9 cellular contexts compared by ENCODE assay signal in genomic region chr1:184792450-184792969, GRCh38. TPM values are rescaled to one million over a fixed set of nuclear protein-coding genes. Genes with fewer than 3 reads are reported as not detected.
DNase-seq lines count a peak whose midpoint lies in the region; ATAC-seq and TF ChIP-seq lines count a peak whose summit lies in the region.
"Had no signal": no experiment of that assay in that cellular context is flagged by ENCODE, and none has a peak within 500 bp of the region (broad histone marks: within the 10 kb centered on the region; RNA-seq: fewer than 3 reads in every experiment).

No MANE protein-coding gene starts in this region.

- no peak for TF ChIP-seq CTCF in dorsolateral prefrontal cortex (IDR thresholded peaks at IDR 0.05 in 54 of 56, conservative IDR thresholded peaks at IDR 0.05 in 2 of 56; ENCODE audit: low read depth in 1 of 56, partially characterized antibody in 56 of 56)
- no peak for TF ChIP-seq CTCF in mucosa of descending colon (IDR thresholded peaks at IDR 0.05)

- H3K4me1 ChIP-seq in mucosa of descending colon (ENCODE audit: low read depth) = peaks cover 14% of the 10 kb centered on the region
- no peaks in the 10 kb centered on the region for H3K4me1 ChIP-seq in effector memory CD4-positive, alpha-beta T cell (ENCODE audit: control insufficient read depth, insufficient read depth, low read length, poor library complexity, severe bottlenecking)
- H3K4me1 ChIP-seq: BLaER1 had no signal

- H3K4me3 ChIP-seq in dorsolateral prefrontal cortex (peak overlapping the region in 1 of 59 donors; percentile 3), mucosa of descending colon (no peak overlapping the region)
- no peak overlapping the region for H3K4me3 ChIP-seq in effector memory CD4-positive, alpha-beta T cell (ENCODE audit: insufficient read depth, low read depth, low read length, poor library complexity, severe bottlenecking)
- H3K4me3 ChIP-seq: BLaER1 had no signal

- H3K27ac ChIP-seq in dorsolateral prefrontal cortex = peak overlapping the region in 18 of 59 donors; percentile 4 to 73 (median 42)
- no peak overlapping the region for H3K27ac ChIP-seq in effector memory CD4-positive, alpha-beta T cell (ENCODE audit: insufficient read depth, low read length, poor library complexity, severe bottlenecking)
- H3K27ac ChIP-seq: BLaER1 had no signal

- ATAC-seq in activated CD4-positive, CD25-positive, alpha-beta regulatory T cell treated with anti-CD3 and anti-CD28 coated beads, Interleukin-2, amount 50 U/mL, for 24 hours = peak; percentile 30 to 51
- peak; percentile 92 for ATAC-seq in mucosa of descending colon
- ATAC-seq in HG03520 (IDR thresholded peaks at IDR 0.05; ENCODE audit: unreplicated experiment) = no peak

- no peak for DNase-seq in activated CD4-positive, CD25-positive, alpha-beta regulatory T cell (lab: John Stamatoyannopoulos, UW)
- DNase-seq in RPMI7951 (ENCODE audit: low read depth) (peak; percentile 98), dorsolateral prefrontal cortex (peak in 8 of 10 donors; percentile 39 to 69 (median 44)), mucosa of descending colon (peak; percentile 78 to 88 (median 81)), mesenteric fat pad (ENCODE audit: low spot score) (no peak)
- no peak for DNase-seq in effector memory CD4-positive, alpha-beta T cell

- intact Hi-C loops in dorsolateral prefrontal cortex (cut with DNase I) (no loop called here), mucosa of descending colon (cut with DNase I, micrococcal nuclease) (no loop called here)

- H3K27me3 ChIP-seq in dorsolateral prefrontal cortex = peaks cover 0 to 2% (median 0%) of the 10 kb centered on the region in 45 donors
- H3K27me3 ChIP-seq in effector memory CD4-positive, alpha-beta T cell (replicated peaks; ENCODE audit: control insufficient read depth, insufficient read depth, low read length, poor library complexity, severe bottlenecking) = no peaks in the 10 kb centered on the region
- H3K27me3 ChIP-seq: BLaER1 had no signal

- H3K36me3 ChIP-seq in mucosa of descending colon (ENCODE audit: low read depth) = no peaks in the 10 kb centered on the region
- peaks cover 9% of the 10 kb centered on the region for H3K36me3 ChIP-seq in effector memory CD4-positive, alpha-beta T cell (ENCODE audit: control insufficient read depth, insufficient read depth, low read length)
- H3K36me3 ChIP-seq: BLaER1 had no signal

- H3K9me3 ChIP-seq in mucosa of descending colon = no peaks in the 10 kb centered on the region
- no peaks in the 10 kb centered on the region for H3K9me3 ChIP-seq in effector memory CD4-positive, alpha-beta T cell (ENCODE audit: control insufficient read depth, low read length)
- H3K9me3 ChIP-seq: BLaER1 had no signal

RNA-seq across cellular contexts. Expression of gene EDEM3, which starts 37.9 kb away (rescaled TPM):
- total RNA-seq in RPMI7951 (2014; rRNA removed; shearing (Covaris generic)) = 40.6 and 45.7 TPM in 2 replicates
- total RNA-seq in dorsolateral prefrontal cortex (10 to 100 TPM; 24.0 to 54.0 (median 35.6) TPM), mucosa of descending colon (10 to 100 TPM; 32.1 to 66.3 (median 66.0) TPM), mesenteric fat pad (39.7 TPM)

Comparison
In these comparisons a context has a peak if more than half of its experiments do, and no peak if none do; other contexts are left out.
1. DNase-seq: peak in RPMI7951 (single experiment), dorsolateral prefrontal cortex (8 of 10) and mucosa of descending colon (3 of 3); none in activated CD4-positive, CD25-positive, alpha-beta regulatory T cell (0 of 4), mesenteric fat pad (single experiment) and effector memory CD4-positive, alpha-beta T cell (0 of 3).